Comparison of ENCODE assay signal across 8 cellular contexts in genomic region chr4:5998333-5998936, GRCh38. TPM values are rescaled to one million over a fixed set of nuclear protein-coding genes. Genes with fewer than 3 reads are reported as not detected.
A peak's percentile ranks its signal among the peaks of the same experiment; 100 is the strongest.
DNase-seq lines count a peak whose midpoint lies in the region; ATAC-seq, FAIRE-seq and TF ChIP-seq lines count a peak whose summit lies in the region.

No MANE protein-coding gene starts in this region.

- FAIRE-seq in GM12892 (lab: Jason Lieb, UNC), result peak; percentile 90

- ATAC-seq in HG03095 (IDR thresholded peaks at IDR 0.05; ENCODE audit: unreplicated experiment), result peak; percentile 71
- no peak for ATAC-seq in stimulated activated naive CD8-positive, alpha-beta T cell treated with anti-CD3 and anti-CD28 coated beads, Interleukin-15, Interleukin-2, amounts not matched to agents 100 U/mL and 50 U/mL, for 24 hours

- DNase-seq in AG08395 (ENCODE audit: low spot score) (peak; percentile 79), GM12892 (ENCODE audit: insufficient read length) (peak; percentile 56), NCI-H2227 (lab: John Stamatoyannopoulos, UW; ENCODE audit: unreplicated experiment) (peak; percentile 81), epidermal melanocyte (ENCODE audit: insufficient read length, low spot score) (peak; percentile 72), middle frontal gyrus (ENCODE audit: extremely low spot score, low spot score) (peak; percentile 40)
- DNase-seq in activated CD4-positive, alpha-beta T cell treated with anti-CD3 and anti-CD28 coated beads, Interleukin-2, amount 50 U/mL, for 48 hours, result peak; percentile 38 to 55
- DNase-seq in stimulated activated naive CD8-positive, alpha-beta T cell treated with anti-CD3 and anti-CD28 coated beads, Interleukin-15, Interleukin-2, amounts not matched to agents 100 U/mL and 50 U/mL, for 24 hours, result peak; percentile 48

- TF ChIP-seq POLR2A in GM12892 (IDR thresholded peaks at IDR 0.05; ENCODE audit: low read depth, low read length), result no peak

RNA-seq across cellular contexts. Expression of gene C4orf50, which starts 19.8 kb away (rescaled TPM):
- polyA plus RNA-seq in GM12892 (2012; ENCODE audit: missing spikeins), result 0.13 TPM
